In the genomic region with DNA sequence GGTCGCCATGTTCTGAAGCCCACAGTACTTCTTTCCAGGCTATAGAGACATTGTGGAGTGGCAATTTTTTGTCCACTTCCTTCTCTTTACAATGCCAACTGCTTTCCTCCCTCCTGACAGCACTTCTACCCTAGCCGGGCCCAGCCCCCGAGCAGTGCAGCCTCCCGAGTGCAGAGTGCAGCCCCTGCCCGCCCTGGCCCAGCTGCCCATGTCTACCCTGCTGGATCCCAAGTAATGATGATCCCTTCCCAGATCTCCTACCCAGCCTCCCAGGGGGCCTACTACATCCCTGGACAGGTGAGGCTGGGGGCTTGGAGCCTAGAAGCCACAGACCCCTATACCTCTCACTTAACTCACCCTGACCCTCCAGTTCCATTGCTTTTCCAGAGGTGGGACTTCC, we compare ENCODE assay signal across 1 cellular context.
TF ChIP-seq lines count a peak whose summit lies in the region.

No MANE protein-coding gene starts in this region.

TF ChIP-seq in HepG2, 621 proteins besides CTCF, POLR2A, EP300 and RAD21:
- TF ChIP-seq ZNF777 (CRISPR knock-in tag; IDR thresholded peaks at IDR 0.05) (no peak), POLR2G (IDR thresholded peaks at IDR 0.05; ENCODE audit: low read depth, low read length) (peak; percentile 17; the same call in 1 of the 2 replicates), ZNF687 (CRISPR knock-in tag; IDR thresholded peaks at IDR 0.05) (peak; percentile 39)
TF ChIP-seq in HepG2: peak in this region for 2.
